ENCODE assay signal across 8 cellular contexts in genomic region chr3:11290743-11291680, GRCh38. TPM values are rescaled to one million over a fixed set of nuclear protein-coding genes. Genes with fewer than 3 reads are reported as not detected.
DNase-seq lines count a peak whose midpoint lies in the region; ATAC-seq, FAIRE-seq and TF ChIP-seq lines count a peak whose summit lies in the region.

No MANE protein-coding gene starts in this region.

- H3K4me1 ChIP-seq in SK-N-SH (ENCODE audit: control insufficient read depth in 1 of 2, insufficient read depth in 2 of 2, low read depth in 1 of 2, low read length in 1 of 2) (peaks cover 9 to 50% of the 10 kb centered on the region in 2 experiments), trophoblast cell (ENCODE audit: control insufficient read depth in 1 of 2, insufficient read depth in 2 of 2, low read length in 2 of 2) (peaks cover 0 to 2% of the 10 kb centered on the region in 2 experiments)

- no peak for ATAC-seq in SK-N-SH treated with all-trans-retinoic acid at 6 μM for 48 hours
- peak; percentile 70 for ATAC-seq in activated naive CD8-positive, alpha-beta T cell treated with anti-CD3 and anti-CD28 coated beads, Interleukin-2, amount 50 U/mL, for 24 hours
- no peak for ATAC-seq in HG02973 (IDR thresholded peaks at IDR 0.05; ENCODE audit: unreplicated experiment)
- no peak for ATAC-seq in HG02642 (IDR thresholded peaks at IDR 0.05; ENCODE audit: poor library complexity, unreplicated experiment)

- no peaks in the 10 kb centered on the region for H3K9me2 ChIP-seq in SK-N-SH

- no peak for TF ChIP-seq RAD21 in SK-N-SH (IDR thresholded peaks at IDR 0.05; ENCODE audit: low read length)

- peak overlapping the region in 1 of 2 experiments; percentile 98; a peak in 2 of 4 replicates for H3K27ac ChIP-seq in SK-N-SH (ENCODE audit: low read depth in 2 of 2, low read length in 1 of 2)
- no peak overlapping the region for H3K27ac ChIP-seq in trophoblast cell (ENCODE audit: low read depth, low read length)

- H4K8ac ChIP-seq in trophoblast cell (ENCODE audit: low read depth, low read length) = no peak overlapping the region

- CTCF ChIA-PET in SK-N-SH (lab: Yijun Ruan, JAX) = interaction anchor here (2.3 kb wide), 1 partner anchor 231 kb away, joined by 5 read pairs; no protein-coding TSS in a partner anchor

- no peak overlapping the region for H3K18ac ChIP-seq in trophoblast cell (ENCODE audit: low read length)

- H2AK5ac ChIP-seq in trophoblast cell (ENCODE audit: low read length) = no peak overlapping the region

- H3K9me3 ChIP-seq in SK-N-SH = no peaks in the 10 kb centered on the region
- no peaks in the 10 kb centered on the region for H3K9me3 ChIP-seq in trophoblast cell (ENCODE audit: insufficient read depth, low read depth, low read length)

- no peak overlapping the region for H4K12ac ChIP-seq in trophoblast cell (ENCODE audit: low read depth, low read length)

- H3K9ac ChIP-seq in SK-N-SH (peak overlapping the region; percentile 48; the same call in 1 of the 2 replicates), trophoblast cell (ENCODE audit: low read length) (no peak overlapping the region)

- H3K27me3 Mint-ChIP-seq in activated naive CD8-positive, alpha-beta T cell treated with anti-CD3 and anti-CD28 coated beads, Interleukin-2, amount 50 U/mL, for 24 hours = no peaks in the 10 kb centered on the region

- no peak overlapping the region for H3K4ac ChIP-seq in trophoblast cell (ENCODE audit: low read depth, low read length)

- H3F3A ChIP-seq in SK-N-SH (replicated peaks; ENCODE audit: insufficient read depth) = peaks cover 56% of the 10 kb centered on the region

- no peak overlapping the region for H4K91ac ChIP-seq in trophoblast cell (ENCODE audit: low read depth, low read length)

- TF ChIP-seq POLR2A in H54 (IDR thresholded peaks at IDR 0.05; ENCODE audit: low read depth, low read length) = no peak

- peak overlapping the region; percentile 43 for H3K4me3 Mint-ChIP-seq in activated naive CD8-positive, alpha-beta T cell treated with anti-CD3 and anti-CD28 coated beads, Interleukin-2, amount 50 U/mL, for 24 hours

- TF ChIP-seq CTCF in SK-N-SH (IDR thresholded peaks at IDR 0.05) = no peak

- DNase-seq in SK-N-SH (no peak), HS-27A (ENCODE audit: low read depth) (peak; percentile 51), trophoblast cell (peak; percentile 26 to 43), H54 (ENCODE audit: insufficient read length, low spot score) (no peak)
- DNase-seq in activated naive CD8-positive, alpha-beta T cell treated with anti-CD3 and anti-CD28 coated beads, Interleukin-2, amount 50 U/mL, for 24 hours = no peak

- 61% methylated on average over 11 of the region's 11 CpGs for WGBS in SK-N-SH (ENCODE audit: low lambda C conversion rate)
- WGBS in trophoblast cell (ENCODE audit: extremely low coverage, insufficient coverage, insufficient read length) = no CpG with 5 or more reads among the region's 11 CpGs

- H3K4me2 ChIP-seq in SK-N-SH (peak overlapping the region; percentile 77), trophoblast cell (ENCODE audit: low read length) (no peak overlapping the region)

- FAIRE-seq in H54 (lab: Jason Lieb, UNC) = no peak

- no peak for TF ChIP-seq EP300 in SK-N-SH (IDR thresholded peaks at IDR 0.05; ENCODE audit: borderline replicate concordance in 1 of 2, low read depth in 1 of 2, low read length in 1 of 2)

- peaks cover 51% of the 10 kb centered on the region for H3K36me3 Mint-ChIP-seq in activated naive CD8-positive, alpha-beta T cell treated with anti-CD3 and anti-CD28 coated beads, Interleukin-2, amount 50 U/mL, for 24 hours (ENCODE audit: low read depth)

- H3K79me2 ChIP-seq in SK-N-SH (ENCODE audit: insufficient read depth) = peaks cover 59% of the 10 kb centered on the region
- no peaks in the 10 kb centered on the region for H3K79me2 ChIP-seq in trophoblast cell (ENCODE audit: control insufficient read depth, insufficient read depth, low read length, poor library complexity)

- H2BK120ac ChIP-seq in trophoblast cell (ENCODE audit: insufficient read depth, low read length, poor library complexity) = no peak overlapping the region

- no peak overlapping the region for H3K4me3 ChIP-seq in SK-N-SH (ENCODE audit: low read depth in 2 of 2, low read length in 1 of 2)
- H3K4me3 ChIP-seq in trophoblast cell (ENCODE audit: low read depth, low read length) = no peak overlapping the region

- H3K27ac Mint-ChIP-seq in activated naive CD8-positive, alpha-beta T cell treated with anti-CD3 and anti-CD28 coated beads, Interleukin-2, amount 50 U/mL, for 24 hours = peak overlapping the region; percentile 96

- POLR2A ChIA-PET in SK-N-SH (lab: Yijun Ruan, JAX) = no interaction called here

- no peaks in the 10 kb centered on the region for H3K9me3 Mint-ChIP-seq in activated naive CD8-positive, alpha-beta T cell treated with anti-CD3 and anti-CD28 coated beads, Interleukin-2, amount 50 U/mL, for 24 hours

- H2BK5ac ChIP-seq in trophoblast cell (ENCODE audit: low read depth, low read length, poor library complexity) = no peak overlapping the region

- no peaks in the 10 kb centered on the region for H4K20me1 ChIP-seq in SK-N-SH (ENCODE audit: insufficient read depth)

- H3K4me1 Mint-ChIP-seq in activated naive CD8-positive, alpha-beta T cell treated with anti-CD3 and anti-CD28 coated beads, Interleukin-2, amount 50 U/mL, for 24 hours = peaks cover 60% of the 10 kb centered on the region

- H3K27me3 ChIP-seq in SK-N-SH (ENCODE audit: insufficient read depth) (no peaks in the 10 kb centered on the region), trophoblast cell (ENCODE audit: insufficient read depth, low read length) (no peaks in the 10 kb centered on the region)

- no peak overlapping the region for H2AFZ ChIP-seq in SK-N-SH (ENCODE audit: low read depth)
- no peak overlapping the region for H2AFZ ChIP-seq in trophoblast cell (ENCODE audit: insufficient read depth, low read length, poor library complexity)

- H3K23ac ChIP-seq in trophoblast cell (ENCODE audit: low read length) = no peak overlapping the region

- peaks cover 0 to 1% of the 10 kb centered on the region in 2 experiments for H3K36me3 ChIP-seq in SK-N-SH (replicated peaks in 1 of 2; ENCODE audit: control insufficient read depth in 1 of 2, insufficient read depth in 2 of 2, low read length in 1 of 2)
- H3K36me3 ChIP-seq in trophoblast cell (ENCODE audit: control insufficient read depth in 1 of 2, insufficient read depth in 2 of 2, low read length in 2 of 2) = peaks cover 0 to 2% of the 10 kb centered on the region in 2 experiments

- peaks cover 2% of the 10 kb centered on the region for H3K79me1 ChIP-seq in trophoblast cell (ENCODE audit: low read length)

- H2BK12ac ChIP-seq in trophoblast cell (ENCODE audit: low read length) = no peak overlapping the region

- H3K14ac ChIP-seq in trophoblast cell (ENCODE audit: low read length) = no peak overlapping the region

TF ChIP-seq in SK-N-SH, 30 proteins besides CTCF, POLR2A, EP300 and RAD21:
- no peak for TF ChIP-seq SIN3A (IDR thresholded peaks at IDR 0.05; ENCODE audit: borderline replicate concordance, low read depth, low read length)
- peak; percentile 50; the same call in 1 of the 2 replicates for TF ChIP-seq FOSL2 (IDR thresholded peaks at IDR 0.05; ENCODE audit: borderline replicate concordance, low read depth)
- TF ChIP-seq TCF12 (IDR thresholded peaks at IDR 0.05) = peak; percentile 41; the same call in 1 of the 2 replicates
- 0 out of 2 replicates have a peak, but pooled peaks have one; percentile 57 for TF ChIP-seq YY1 (IDR thresholded peaks at IDR 0.05; ENCODE audit: low read depth)

TF ChIP-seq in SK-N-SH treated with all-trans-retinoic acid at 6 μM for 48 hours, 23 proteins besides CTCF, POLR2A, EP300 and RAD21:
- TF ChIP-seq ISL1 (CRISPR knock-in tag; IDR thresholded peaks at IDR 0.05) (no peak), SNAI2 (CRISPR knock-in tag; IDR thresholded peaks at IDR 0.05) (no peak), TOX (CRISPR knock-in tag; IDR thresholded peaks at IDR 0.05; ENCODE audit: borderline replicate concordance) (no peak), ZNF8 (CRISPR knock-in tag; IDR thresholded peaks at IDR 0.05) (no peak), ZFP30 (CRISPR knock-in tag; IDR thresholded peaks at IDR 0.05) (no peak), ARNTL (CRISPR knock-in tag; IDR thresholded peaks at IDR 0.05; ENCODE audit: borderline replicate concordance, low read depth) (no peak), PPARA (CRISPR knock-in tag; IDR thresholded peaks at IDR 0.05; ENCODE audit: borderline replicate concordance) (no peak), RARB (CRISPR knock-in tag; IDR thresholded peaks at IDR 0.05) (no peak), BACH2 (CRISPR knock-in tag; IDR thresholded peaks at IDR 0.05; ENCODE audit: borderline replicate concordance) (no peak), CSDC2 (CRISPR knock-in tag; IDR thresholded peaks at IDR 0.05) (no peak)

RNA-seq across cellular contexts. Expression of gene ATG7, which starts 18.8 kb away (rescaled TPM):
- polyA plus RNA-seq in SK-N-SH (2012; rRNA removed) = 29.5 and 44.5 TPM in 2 replicates
- polyA plus RNA-seq in SK-N-SH (2012; cell fraction: cytosol; rRNA removed) = 30.6 and 32.5 TPM in 2 replicates
- polyA plus RNA-seq in SK-N-SH (2012; cell fraction: nucleus; rRNA removed) = 56.7 and 62.5 TPM in 2 replicates
- polyA plus RNA-seq in trophoblast cell (2013) = 23.3 and 24.0 TPM in 2 replicates

Comparison
In these comparisons a context has a peak if more than half of its experiments do, and no peak if none do; other contexts are left out.
1. DNase-seq: peak in HS-27A (single experiment) and trophoblast cell (2 of 2); none in SK-N-SH (single experiment), activated naive CD8-positive, alpha-beta T cell treated with anti-CD3 and anti-CD28 coated beads, Interleukin-2, amount 50 U/mL, for 24 hours (single experiment) and H54 (single experiment).